Comparison of ENCODE assay signal across 23 cellular contexts in genomic region chr13:24041822-24042221, GRCh38.
DNase-seq lines count a peak whose midpoint lies in the region; ATAC-seq, FAIRE-seq and TF ChIP-seq lines count a peak whose summit lies in the region.
"Had no signal": no experiment of that assay in that cellular context is flagged by ENCODE, and none has a peak within 500 bp of the region (broad histone marks: within the 10 kb centered on the region; RNA-seq: fewer than 3 reads in every experiment).

No MANE protein-coding gene starts in this region.

- peaks cover 7% of the 10 kb centered on the region for H3K36me3 Mint-ChIP-seq in neural crest cell (ENCODE audit: low read depth)
- no peaks in the 10 kb centered on the region for H3K36me3 Mint-ChIP-seq in activated T-cell treated with anti-CD3 and anti-CD28 coated beads, Interleukin-2, amount 50 U/mL, for 24 hours (ENCODE audit: low read depth)
- no peaks in the 10 kb centered on the region for H3K36me3 Mint-ChIP-seq in natural killer cell
- H3K36me3 Mint-ChIP-seq: CD8-positive, alpha-beta memory T cell had no signal

- H3K36me3 ChIP-seq in HepG2 (replicated peaks in 1 of 2; ENCODE audit: control insufficient read depth in 1 of 2, insufficient read depth in 2 of 2, low read length in 2 of 2) (no peaks in the 10 kb centered on the region), right lobe of liver (no peaks in the 10 kb centered on the region)
- H3K36me3 ChIP-seq: MG63, SJCRH30 had no signal

- H3K4me2 ChIP-seq in HepG2 (ENCODE audit: low read depth, low read length) = no peak overlapping the region; the same call in 1 of the 2 replicates

- DNase-seq in HepG2 (ENCODE audit: low spot score) = no peak
- DNase-seq in right lobe of liver = no peak
- DNase-seq in kidney tubule cell (ENCODE audit: low spot score) = peak; percentile 45
- DNase-seq in neural crest cell (ENCODE audit: low read depth, low spot score) = no peak
- no peak for DNase-seq in activated T-cell treated with anti-CD3 and anti-CD28 coated beads, Interleukin-2, amount 50 U/mL, for 24 hours
- DNase-seq in natural killer cell = no peak
- no peak for DNase-seq in NCI-H2107 (lab: John Stamatoyannopoulos, UW)
- DNase-seq: 8988T; CD8-positive, alpha-beta memory T cell; MG63; NCI-H1048; NCI-H1417 treated with DMSO at 0.1 percent for 48 hours; NCI-H1930; NCI-H345; NCI-H524; NCI-H774; SJCRH30 had no signal

- H3K27ac Mint-ChIP-seq in neural crest cell (ENCODE audit: unreplicated experiment) = peak overlapping the region; percentile 85
- no peak overlapping the region for H3K27ac Mint-ChIP-seq in activated T-cell treated with anti-CD3 and anti-CD28 coated beads, Interleukin-2, amount 50 U/mL, for 24 hours
- H3K27ac Mint-ChIP-seq in natural killer cell = no peak overlapping the region

- H3K4me3 Mint-ChIP-seq in neural crest cell = no peak overlapping the region
- H3K4me3 Mint-ChIP-seq in activated T-cell treated with anti-CD3 and anti-CD28 coated beads, Interleukin-2, amount 50 U/mL, for 24 hours = no peak overlapping the region
- no peak overlapping the region for H3K4me3 Mint-ChIP-seq in natural killer cell
- H3K4me3 Mint-ChIP-seq: CD8-positive, alpha-beta memory T cell had no signal

- POLR2A ChIA-PET in HepG2 (lab: Yijun Ruan, JAX) = no interaction called here

- H3K9me3 ChIP-seq in HepG2 (ENCODE audit: low read length) = peaks cover 7% of the 10 kb centered on the region
- H3K9me3 ChIP-seq in right lobe of liver = no peaks in the 10 kb centered on the region

- ATAC-seq in HepG2 (no peak), right lobe of liver (no peak), GM21786 (IDR thresholded peaks at IDR 0.05; ENCODE audit: unreplicated experiment) (no peak), natural killer cell (no peak)
- ATAC-seq: K562, Panc1 had no signal

- TF ChIP-seq EP300 in HepG2 (IDR thresholded peaks at IDR 0.05; ENCODE audit: low read depth in 2 of 2, low read length in 2 of 2) = no peak
- TF ChIP-seq EP300 in HepG2 (CRISPR knock-in tag; IDR thresholded peaks at IDR 0.05; ENCODE audit: borderline replicate concordance) = no peak

- H3K79me2 ChIP-seq in HepG2 (ENCODE audit: insufficient read depth, low read length) = no peaks in the 10 kb centered on the region

- in situ Hi-C loops in HepG2 (cut with HindIII; ENCODE audit: extremely low pct_ligation_motif_present, low pct_unique_long_range_greater_than_20kb) = no loop called here

- H3K4me1 ChIP-seq in HepG2 (ENCODE audit: insufficient read depth, low read length) = peaks cover 37% of the 10 kb centered on the region
- no peaks in the 10 kb centered on the region for H3K4me1 ChIP-seq in right lobe of liver

- H3K27ac ChIP-seq in HepG2 (ENCODE audit: extremely low read length, insufficient read depth, low read length) (no peak overlapping the region), right lobe of liver (no peak overlapping the region)
- H3K27ac ChIP-seq: C4-2B, SJCRH30 had no signal

- no peak overlapping the region for H2AFZ ChIP-seq in HepG2 (ENCODE audit: low read length)

- H3K4me3 ChIP-seq in HepG2 (replicated peaks in 1 of 3; ENCODE audit: insufficient read depth in 1 of 3, low read depth in 2 of 3, low read length in 3 of 3) = no peak overlapping the region
- no peak overlapping the region for H3K4me3 ChIP-seq in right lobe of liver
- H3K4me3 ChIP-seq: K562, MG63, SJCRH30 had no signal

- intact Hi-C loops in HepG2 (cut with micrococcal nuclease; ENCODE audit: unreplicated experiment) (no loop called here), right lobe of liver (cut with DNase I) (no loop called here), natural killer cell (cut with micrococcal nuclease) (no loop called here)

- peaks cover 67% of the 10 kb centered on the region for H3K4me1 Mint-ChIP-seq in neural crest cell
- peaks cover 14% of the 10 kb centered on the region for H3K4me1 Mint-ChIP-seq in activated T-cell treated with anti-CD3 and anti-CD28 coated beads, Interleukin-2, amount 50 U/mL, for 24 hours (ENCODE audit: low read depth)
- peaks cover 6 to 8% of the 10 kb centered on the region in 2 donors for H3K4me1 Mint-ChIP-seq in natural killer cell

- TF ChIP-seq POLR2A in HepG2 (IDR thresholded peaks at IDR 0.05; ENCODE audit: insufficient read depth in 1 of 2, low read depth in 2 of 2, low read length in 2 of 2) (no peak), right lobe of liver (IDR thresholded peaks at IDR 0.05) (no peak)

- H3K9ac ChIP-seq in HepG2 (ENCODE audit: insufficient read depth, low read depth, low read length) = no peak overlapping the region

- 25% methylated on average over 8 of the region's 12 CpGs for WGBS in HepG2 (ENCODE audit: low lambda C conversion rate)
- WGBS in right lobe of liver (ENCODE audit: insufficient coverage, low coverage, low lambda C conversion rate, missing lambda C conversion rate) = 52% methylated on average over 9 of the region's 12 CpGs

- TF ChIP-seq RAD21 in HepG2 (CRISPR knock-in tag; IDR thresholded peaks at IDR 0.05) = no peak

- TF ChIP-seq CTCF in HepG2 (CRISPR knock-in tag; IDR thresholded peaks at IDR 0.05) = no peak
- no peak for TF ChIP-seq CTCF in right lobe of liver (IDR thresholded peaks at IDR 0.05)
- no peak for TF ChIP-seq CTCF in neural crest cell (conservative IDR thresholded peaks at IDR 0.05)
- TF ChIP-seq CTCF in natural killer cell (IDR thresholded peaks at IDR 0.05) = no peak

- FAIRE-seq in HepG2 (lab: Jason Lieb, UNC) = no peak
- FAIRE-seq: G401.6, GM12892, K562 had no signal

- BruUV-seq in HepG2 (replicated peaks; lab: Mats Ljungman, UMichigan) = no TSS peak

- H3K27me3 ChIP-seq in HepG2 (ENCODE audit: control insufficient read depth in 1 of 2, insufficient read depth in 2 of 2, low read length in 2 of 2) (peaks cover 0 to 8% of the 10 kb centered on the region in 2 experiments; a peak in 1 of 5 replicates), right lobe of liver (no peaks in the 10 kb centered on the region)
- H3K27me3 ChIP-seq: MG63, SJCRH30 had no signal

- H3K9me3 Mint-ChIP-seq in neural crest cell (peaks cover 5% of the 10 kb centered on the region), natural killer cell (no peaks in the 10 kb centered on the region)
- H3K9me3 Mint-ChIP-seq in activated T-cell treated with anti-CD3 and anti-CD28 coated beads, Interleukin-2, amount 50 U/mL, for 24 hours = peaks cover 5% of the 10 kb centered on the region

- no peaks in the 10 kb centered on the region for H4K20me1 ChIP-seq in HepG2 (ENCODE audit: insufficient read depth, low read length)

- H3K27me3 Mint-ChIP-seq in neural crest cell (ENCODE audit: low read depth) (no peaks in the 10 kb centered on the region), natural killer cell (ENCODE audit: low read depth in 2 of 2) (peaks cover 2 to 12% of the 10 kb centered on the region in 2 donors)
- no peaks in the 10 kb centered on the region for H3K27me3 Mint-ChIP-seq in activated T-cell treated with anti-CD3 and anti-CD28 coated beads, Interleukin-2, amount 50 U/mL, for 24 hours

- CTCF ChIA-PET in HepG2 (lab: Yijun Ruan, JAX; ENCODE audit: low intra/inter-chr PET ratio, low total read pairs) = no interaction called here

TF ChIP-seq in HepG2, 621 proteins besides CTCF, POLR2A, EP300 and RAD21:
- no peak for TF ChIP-seq ZNF564 (CRISPR knock-in tag; IDR thresholded peaks at IDR 0.05)
- no peak for TF ChIP-seq PRPF4 (IDR thresholded peaks at IDR 0.05; ENCODE audit: low read depth, low read length, poor library complexity, severe bottlenecking)
- TF ChIP-seq, protein P1, sequence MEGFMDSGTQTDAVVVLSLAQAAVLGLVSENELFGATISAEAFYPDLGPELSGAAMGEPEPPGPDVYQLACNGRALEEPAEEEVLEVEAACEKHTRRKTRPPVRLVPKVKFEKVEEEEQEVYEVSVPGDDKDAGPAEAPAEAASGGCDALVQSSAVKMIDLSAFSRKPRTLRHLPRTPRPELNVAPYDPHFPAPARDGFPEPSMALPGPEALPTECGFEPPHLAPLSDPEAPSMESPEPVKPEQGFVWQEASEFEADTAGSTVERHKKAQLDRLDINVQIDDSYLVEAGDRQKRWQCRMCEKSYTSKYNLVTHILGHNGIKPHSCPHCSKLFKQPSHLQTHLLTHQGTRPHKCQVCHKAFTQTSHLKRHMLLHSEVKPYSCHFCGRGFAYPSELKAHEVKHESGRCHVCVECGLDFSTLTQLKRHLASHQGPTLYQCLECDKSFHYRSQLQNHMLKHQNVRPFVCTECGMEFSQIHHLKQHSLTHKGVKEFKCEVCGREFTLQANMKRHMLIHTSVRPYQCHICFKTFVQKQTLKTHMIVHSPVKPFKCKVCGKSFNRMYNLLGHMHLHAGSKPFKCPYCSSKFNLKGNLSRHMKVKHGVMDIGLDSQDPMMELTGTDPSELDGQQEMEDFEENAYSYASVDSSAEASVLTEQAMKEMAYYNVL (CRISPR knock-in tag; IDR thresholded peaks at IDR 0.05; ENCODE audit: borderline replicate concordance) = no peak
- TF ChIP-seq MNT (IDR thresholded peaks at IDR 0.05) = peak; percentile 52
